Comparison of ENCODE assay signal across 8 cellular contexts in genomic region chr3:107117922-107118576, GRCh38.
A peak's percentile ranks its signal among the peaks of the same experiment; 100 is the strongest.
DNase-seq lines count a peak whose midpoint lies in the region; TF ChIP-seq lines count a peak whose summit lies in the region.

No MANE protein-coding gene starts in this region.

- no peak overlapping the region for H4K8ac ChIP-seq in H9 (replicated peaks; ENCODE audit: insufficient read length, low read depth, low read length)

- TF ChIP-seq CTCF in H9 (conservative IDR thresholded peaks at IDR 0.05), result peak; percentile 81
- peak; percentile 56 for TF ChIP-seq CTCF in mammary epithelial cell (conservative IDR thresholded peaks at IDR 0.05 in 1 of 2, IDR thresholded peaks at IDR 0.05 in 1 of 2; ENCODE audit: extremely low read depth in 1 of 2, insufficient read depth in 1 of 2, low read depth in 1 of 2, low read length in 2 of 2)

- no peak overlapping the region for H4K5ac ChIP-seq in H9 (ENCODE audit: insufficient read length, low read depth, low read length)

- H2AFZ ChIP-seq in H9 (ENCODE audit: low read length), result peak overlapping the region; percentile 100
- peak overlapping the region; percentile 51 for H2AFZ ChIP-seq in mammary epithelial cell (ENCODE audit: low read depth, low read length)

- H2BK15ac ChIP-seq in H9 (ENCODE audit: low read depth, low read length), result no peak overlapping the region

- no peak overlapping the region for H3K4me3 ChIP-seq in mammary epithelial cell (replicated peaks in 1 of 3; ENCODE audit: insufficient read depth in 1 of 3, low read depth in 2 of 3, low read length in 3 of 3)
- H3K4me3 ChIP-seq in CD4-positive, alpha-beta memory T cell (ENCODE audit: low read length in 2 of 2), result no peak overlapping the region
- no peak overlapping the region for H3K4me3 ChIP-seq in effector memory CD4-positive, alpha-beta T cell (ENCODE audit: insufficient read depth, low read depth, low read length, poor library complexity, severe bottlenecking)

- no peak overlapping the region for H2BK5ac ChIP-seq in H9 (ENCODE audit: insufficient read length, low read length)

- H3K4me1 ChIP-seq in H9 (ENCODE audit: insufficient read depth, low read length) (no peaks in the 10 kb centered on the region), mammary epithelial cell (ENCODE audit: insufficient read depth, low read length) (no peaks in the 10 kb centered on the region)
- no peaks in the 10 kb centered on the region for H3K4me1 ChIP-seq in CD4-positive, alpha-beta memory T cell (ENCODE audit: insufficient read depth, low read length)
- no peaks in the 10 kb centered on the region for H3K4me1 ChIP-seq in effector memory CD4-positive, alpha-beta T cell (ENCODE audit: control insufficient read depth, insufficient read depth, low read length, poor library complexity, severe bottlenecking)

- H3K79me1 ChIP-seq in H9 (ENCODE audit: insufficient read depth, low read depth, low read length, poor library complexity, severe bottlenecking), result no peaks in the 10 kb centered on the region

- no CpG with 5 or more reads among the region's 10 CpGs for WGBS in H9 (ENCODE audit: extremely low coverage, insufficient read length, low lambda C conversion rate)
- WGBS in mammary epithelial cell (ENCODE audit: low coverage, missing lambda C conversion rate), result 21% methylated on average over 10 of the region's 10 CpGs

- intact Hi-C loops in mammary epithelial cell (cut with micrococcal nuclease), result loop anchor here (1.0 to 2.0 kb wide), 4 partner anchors 53 to 1751 kb away; partner anchors contain the start of gene ALCAM
- intact Hi-C loops in CD4-positive, alpha-beta memory T cell (cut with micrococcal nuclease), result no loop called here

- H4K91ac ChIP-seq in H9 (ENCODE audit: insufficient read length, low read depth, low read length), result no peak overlapping the region

- no peak overlapping the region for H3T11ph ChIP-seq in H9 (ENCODE audit: low read length)

- no peaks in the 10 kb centered on the region for H3K27me3 Mint-ChIP-seq in H9 (ENCODE audit: low read depth)
- peaks cover 6 to 8% of the 10 kb centered on the region in 2 donors for H3K27me3 Mint-ChIP-seq in CD4-positive, alpha-beta memory T cell

- H3K27me3 ChIP-seq in H9 (ENCODE audit: insufficient read depth, low read length) (no peaks in the 10 kb centered on the region), mammary epithelial cell (ENCODE audit: insufficient read depth, low read length) (no peaks in the 10 kb centered on the region), layer of hippocampus (ENCODE audit: control insufficient read depth, insufficient read depth, low read length) (no peaks in the 10 kb centered on the region)
- no peaks in the 10 kb centered on the region for H3K27me3 ChIP-seq in CD4-positive, alpha-beta memory T cell (ENCODE audit: insufficient read depth, low read length)
- H3K27me3 ChIP-seq in effector memory CD4-positive, alpha-beta T cell (replicated peaks; ENCODE audit: control insufficient read depth, insufficient read depth, low read length, poor library complexity, severe bottlenecking), result no peaks in the 10 kb centered on the region

- H3K14ac ChIP-seq in H9 (ENCODE audit: insufficient read depth, low read length), result no peak overlapping the region

- dilution Hi-C loops in mammary epithelial cell (cut with HindIII; ENCODE audit: low sequenced_read_pairs), result no loop called here

- H3K27ac Mint-ChIP-seq in H9, result peak overlapping the region in 1 of 3 experiments; percentile 81; a peak in 1 of 7 replicates
- no peak overlapping the region for H3K27ac Mint-ChIP-seq in CD4-positive, alpha-beta memory T cell

- CTCF ChIA-PET in mammary epithelial cell (lab: Charles Lee; ENCODE audit: low non-redundant PET), result interaction anchor here (0.6 kb wide), 2 partner anchors 728 to 1162 kb away, joined by 3 to 4 read pairs; no protein-coding TSS in a partner anchor
- CTCF ChIA-PET in CD4-positive, alpha-beta memory T cell (lab: Charles Lee; ENCODE audit: partially characterized antibody), result no interaction called here

- no peak overlapping the region for H3K4ac ChIP-seq in H9 (ENCODE audit: low read depth, low read length)

- H3K4me3 Mint-ChIP-seq in H9, result no peak overlapping the region
- no peak overlapping the region for H3K4me3 Mint-ChIP-seq in CD4-positive, alpha-beta memory T cell

- H4K20me1 ChIP-seq in H9 (ENCODE audit: control insufficient read depth, insufficient read depth, insufficient read length), result no peaks in the 10 kb centered on the region
- H4K20me1 ChIP-seq in mammary epithelial cell (ENCODE audit: insufficient read depth, low read length), result no peaks in the 10 kb centered on the region

- no peak overlapping the region for H2BK12ac ChIP-seq in H9 (ENCODE audit: insufficient read length, low read depth, low read length)

- no peaks in the 10 kb centered on the region for H3K23me2 ChIP-seq in H9 (ENCODE audit: insufficient read length, low read depth, low read length, poor library complexity, severe bottlenecking)

- no peak overlapping the region for H3K9ac ChIP-seq in H9 (ENCODE audit: extremely low read depth, insufficient read length, low read length)
- H3K9ac ChIP-seq in mammary epithelial cell (ENCODE audit: insufficient read depth, low read length), result no peak overlapping the region

- in situ Hi-C loops in mammary epithelial cell (cut with MboI; ENCODE audit: low sequenced_read_pairs in 2 of 2), result no loop called here

- no peak overlapping the region for H2BK120ac ChIP-seq in H9 (ENCODE audit: low read depth, low read length, poor library complexity, severe bottlenecking)

- no peaks in the 10 kb centered on the region for H3K36me3 Mint-ChIP-seq in H9 (ENCODE audit: insufficient read depth in 1 of 3, low read depth in 3 of 3)
- no peaks in the 10 kb centered on the region for H3K36me3 Mint-ChIP-seq in CD4-positive, alpha-beta memory T cell

- BruUV-seq in mammary epithelial cell (replicated peaks; lab: Mats Ljungman, UMichigan), result no TSS peak

- H2BK20ac ChIP-seq in H9 (ENCODE audit: low read depth, low read length, poor library complexity, severe bottlenecking), result no peak overlapping the region

- H3K23ac ChIP-seq in H9 (ENCODE audit: insufficient read length, low read depth, low read length), result no peak overlapping the region

- H3K27ac ChIP-seq in H9 (ENCODE audit: insufficient read length, low read depth, low read length) (no peak overlapping the region), mammary epithelial cell (ENCODE audit: insufficient read depth, low read depth, low read length) (no peak overlapping the region), layer of hippocampus (ENCODE audit: low read depth, low read length) (peak overlapping the region; percentile 25)
- H3K27ac ChIP-seq in CD4-positive, alpha-beta memory T cell (ENCODE audit: low read depth, low read length), result no peak overlapping the region
- no peak overlapping the region for H3K27ac ChIP-seq in effector memory CD4-positive, alpha-beta T cell (ENCODE audit: insufficient read depth, low read length, poor library complexity, severe bottlenecking)

- H3K36me3 ChIP-seq in mammary epithelial cell (ENCODE audit: insufficient read depth, low read length), result no peaks in the 10 kb centered on the region
- H3K36me3 ChIP-seq in CD4-positive, alpha-beta memory T cell (ENCODE audit: insufficient read depth, low read length), result no peaks in the 10 kb centered on the region
- no peaks in the 10 kb centered on the region for H3K36me3 ChIP-seq in effector memory CD4-positive, alpha-beta T cell (ENCODE audit: control insufficient read depth, insufficient read depth, low read length)

- no peak overlapping the region for H3K18ac ChIP-seq in H9 (ENCODE audit: insufficient read length, low read depth, low read length)

- H3K56ac ChIP-seq in H9 (ENCODE audit: insufficient read length, low read depth, low read length), result no peak overlapping the region

- POLR2A ChIA-PET in CD4-positive, alpha-beta memory T cell (lab: Charles Lee; ENCODE audit: partially characterized antibody), result no interaction called here

- no peaks in the 10 kb centered on the region for H3K9me3 ChIP-seq in H9 (ENCODE audit: control insufficient read depth, low read depth, low read length)
- no peaks in the 10 kb centered on the region for H3K9me3 ChIP-seq in mammary epithelial cell (replicated peaks; ENCODE audit: insufficient read depth, low read length)
- no peaks in the 10 kb centered on the region for H3K9me3 ChIP-seq in CD4-positive, alpha-beta memory T cell (ENCODE audit: control insufficient read depth in 1 of 2, low read length in 2 of 2)
- no peaks in the 10 kb centered on the region for H3K9me3 ChIP-seq in effector memory CD4-positive, alpha-beta T cell (ENCODE audit: control insufficient read depth, low read length)

- H3K79me2 ChIP-seq in H9 (ENCODE audit: insufficient read depth, low read length) (no peaks in the 10 kb centered on the region), mammary epithelial cell (ENCODE audit: insufficient read depth, low read length) (no peaks in the 10 kb centered on the region)

- DNase-seq in COR-L47 (lab: John Stamatoyannopoulos, UW) (peak; percentile 70), H9 (peak; percentile 61), NCI-H82 (lab: John Stamatoyannopoulos, UW) (peak; percentile 89), mammary epithelial cell (peak; percentile 41)
- no peak for DNase-seq in CD4-positive, alpha-beta memory T cell
- no peak for DNase-seq in activated CD8-positive, alpha-beta memory T cell treated with anti-CD3 and anti-CD28 coated beads for 24 hours
- DNase-seq in effector memory CD4-positive, alpha-beta T cell, result no peak

- no peak overlapping the region for H2AK5ac ChIP-seq in H9 (ENCODE audit: insufficient read length, low read length)

- H3K4me2 ChIP-seq in H9 (ENCODE audit: insufficient read depth, insufficient read length, low read length) (no peak overlapping the region), mammary epithelial cell (ENCODE audit: insufficient read depth, low read depth, low read length) (no peak overlapping the region)

- peaks cover 6 to 9% of the 10 kb centered on the region in 2 experiments for H3K4me1 Mint-ChIP-seq in H9
- H3K4me1 Mint-ChIP-seq in CD4-positive, alpha-beta memory T cell, result no peaks in the 10 kb centered on the region

- no peaks in the 10 kb centered on the region for H3K9me3 Mint-ChIP-seq in H9
- no peaks in the 10 kb centered on the region for H3K9me3 Mint-ChIP-seq in CD4-positive, alpha-beta memory T cell

Comparison
In these comparisons a context has a peak if more than half of its experiments do, and no peak if none do; other contexts are left out.
1. DNase-seq: peak in COR-L47 (single experiment), H9 (single experiment), NCI-H82 (single experiment) and mammary epithelial cell (single experiment); none in CD4-positive, alpha-beta memory T cell (0 of 5), activated CD8-positive, alpha-beta memory T cell treated with anti-CD3 and anti-CD28 coated beads for 24 hours (single experiment) and effector memory CD4-positive, alpha-beta T cell (0 of 3).